Comparison of ENCODE assay signal across 1 cellular context in the genomic region with DNA sequence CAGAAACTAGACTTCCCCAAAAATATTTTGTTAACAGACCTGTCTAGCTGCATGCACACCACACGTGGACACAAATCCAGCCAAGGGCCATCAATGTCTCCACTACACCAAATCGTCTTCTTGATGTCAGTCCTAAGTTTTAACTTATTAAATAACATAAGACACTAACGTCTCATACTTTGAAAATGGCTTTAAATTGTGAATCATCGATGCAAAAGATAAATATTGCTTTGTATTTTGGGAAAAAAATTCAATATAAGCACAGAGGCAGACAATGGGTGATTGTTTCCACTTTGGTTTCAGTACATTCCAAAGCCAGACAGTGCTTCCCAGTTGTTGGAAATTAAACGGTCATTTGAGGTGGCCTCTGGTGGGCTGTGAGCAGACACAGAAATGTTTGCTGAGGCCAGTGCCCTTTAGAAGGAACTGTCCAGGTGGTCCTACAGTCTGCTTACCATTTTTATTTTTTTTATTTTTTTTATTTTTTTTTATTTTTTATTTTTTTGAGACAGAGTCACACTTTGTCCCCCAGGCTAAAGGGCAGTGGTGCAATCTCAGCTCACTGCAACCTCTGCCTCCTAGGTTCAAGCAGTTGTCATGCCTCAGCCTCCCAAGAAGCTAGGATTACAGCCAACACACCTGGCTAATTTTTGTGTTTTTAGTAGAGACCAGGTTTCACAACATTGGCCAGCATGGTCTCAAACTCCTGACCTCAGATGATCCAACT.
A peak's percentile ranks its signal among the peaks of the same experiment; 100 is the strongest.
TF ChIP-seq lines count a peak whose summit lies in the region.

No MANE protein-coding gene starts in this region.

TF ChIP-seq in K562, 482 proteins besides CTCF, POLR2A, EP300 and RAD21:
- TF ChIP-seq CEBPB (tag; IDR thresholded peaks at IDR 0.05) (0 out of 2 replicates have a peak, but pooled peaks have one; percentile 17), C11orf30 (IDR thresholded peaks at IDR 0.05; ENCODE audit: low read depth) (no peak)
- TF ChIP-seq, protein P1, sequence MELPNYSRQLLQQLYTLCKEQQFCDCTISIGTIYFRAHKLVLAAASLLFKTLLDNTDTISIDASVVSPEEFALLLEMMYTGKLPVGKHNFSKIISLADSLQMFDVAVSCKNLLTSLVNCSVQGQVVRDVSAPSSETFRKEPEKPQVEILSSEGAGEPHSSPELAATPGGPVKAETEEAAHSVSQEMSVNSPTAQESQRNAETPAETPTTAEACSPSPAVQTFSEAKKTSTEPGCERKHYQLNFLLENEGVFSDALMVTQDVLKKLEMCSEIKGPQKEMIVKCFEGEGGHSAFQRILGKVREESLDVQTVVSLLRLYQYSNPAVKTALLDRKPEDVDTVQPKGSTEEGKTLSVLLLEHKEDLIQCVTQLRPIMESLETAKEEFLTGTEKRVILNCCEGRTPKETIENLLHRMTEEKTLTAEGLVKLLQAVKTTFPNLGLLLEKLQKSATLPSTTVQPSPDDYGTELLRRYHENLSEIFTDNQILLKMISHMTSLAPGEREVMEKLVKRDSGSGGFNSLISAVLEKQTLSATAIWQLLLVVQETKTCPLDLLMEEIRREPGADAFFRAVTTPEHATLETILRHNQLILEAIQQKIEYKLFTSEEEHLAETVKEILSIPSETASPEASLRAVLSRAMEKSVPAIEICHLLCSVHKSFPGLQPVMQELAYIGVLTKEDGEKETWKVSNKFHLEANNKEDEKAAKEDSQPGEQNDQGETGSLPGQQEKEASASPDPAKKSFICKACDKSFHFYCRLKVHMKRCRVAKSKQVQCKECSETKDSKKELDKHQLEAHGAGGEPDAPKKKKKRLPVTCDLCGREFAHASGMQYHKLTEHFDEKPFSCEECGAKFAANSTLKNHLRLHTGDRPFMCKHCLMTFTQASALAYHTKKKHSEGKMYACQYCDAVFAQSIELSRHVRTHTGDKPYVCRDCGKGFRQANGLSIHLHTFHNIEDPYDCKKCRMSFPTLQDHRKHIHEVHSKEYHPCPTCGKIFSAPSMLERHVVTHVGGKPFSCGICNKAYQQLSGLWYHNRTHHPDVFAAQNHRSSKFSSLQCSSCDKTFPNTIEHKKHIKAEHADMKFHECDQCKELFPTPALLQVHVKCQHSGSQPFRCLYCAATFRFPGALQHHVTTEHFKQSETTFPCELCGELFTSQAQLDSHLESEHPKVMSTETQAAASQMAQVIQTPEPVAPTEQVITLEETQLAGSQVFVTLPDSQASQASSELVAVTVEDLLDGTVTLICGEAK (IDR thresholded peaks at IDR 0.05), result no peak
- TF ChIP-seq, protein P1 (CRISPR knock-in tag; IDR thresholded peaks at IDR 0.05), result no peak
- TF ChIP-seq, protein P2, sequence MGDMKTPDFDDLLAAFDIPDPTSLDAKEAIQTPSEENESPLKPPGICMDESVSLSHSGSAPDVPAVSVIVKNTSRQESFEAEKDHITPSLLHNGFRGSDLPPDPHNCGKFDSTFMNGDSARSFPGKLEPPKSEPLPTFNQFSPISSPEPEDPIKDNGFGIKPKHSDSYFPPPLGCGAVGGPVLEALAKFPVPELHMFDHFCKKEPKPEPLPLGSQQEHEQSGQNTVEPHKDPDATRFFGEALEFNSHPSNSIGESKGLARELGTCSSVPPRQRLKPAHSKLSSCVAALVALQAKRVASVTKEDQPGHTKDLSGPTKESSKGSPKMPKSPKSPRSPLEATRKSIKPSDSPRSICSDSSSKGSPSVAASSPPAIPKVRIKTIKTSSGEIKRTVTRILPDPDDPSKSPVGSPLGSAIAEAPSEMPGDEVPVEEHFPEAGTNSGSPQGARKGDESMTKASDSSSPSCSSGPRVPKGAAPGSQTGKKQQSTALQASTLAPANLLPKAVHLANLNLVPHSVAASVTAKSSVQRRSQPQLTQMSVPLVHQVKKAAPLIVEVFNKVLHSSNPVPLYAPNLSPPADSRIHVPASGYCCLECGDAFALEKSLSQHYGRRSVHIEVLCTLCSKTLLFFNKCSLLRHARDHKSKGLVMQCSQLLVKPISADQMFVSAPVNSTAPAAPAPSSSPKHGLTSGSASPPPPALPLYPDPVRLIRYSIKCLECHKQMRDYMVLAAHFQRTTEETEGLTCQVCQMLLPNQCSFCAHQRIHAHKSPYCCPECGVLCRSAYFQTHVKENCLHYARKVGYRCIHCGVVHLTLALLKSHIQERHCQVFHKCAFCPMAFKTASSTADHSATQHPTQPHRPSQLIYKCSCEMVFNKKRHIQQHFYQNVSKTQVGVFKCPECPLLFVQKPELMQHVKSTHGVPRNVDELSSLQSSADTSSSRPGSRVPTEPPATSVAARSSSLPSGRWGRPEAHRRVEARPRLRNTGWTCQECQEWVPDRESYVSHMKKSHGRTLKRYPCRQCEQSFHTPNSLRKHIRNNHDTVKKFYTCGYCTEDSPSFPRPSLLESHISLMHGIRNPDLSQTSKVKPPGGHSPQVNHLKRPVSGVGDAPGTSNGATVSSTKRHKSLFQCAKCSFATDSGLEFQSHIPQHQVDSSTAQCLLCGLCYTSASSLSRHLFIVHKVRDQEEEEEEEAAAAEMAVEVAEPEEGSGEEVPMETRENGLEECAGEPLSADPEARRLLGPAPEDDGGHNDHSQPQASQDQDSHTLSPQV (IDR thresholded peaks at IDR 0.05), result 0 out of 2 replicates have a peak, but pooled peaks have one; percentile 11
